In the genomic region with DNA sequence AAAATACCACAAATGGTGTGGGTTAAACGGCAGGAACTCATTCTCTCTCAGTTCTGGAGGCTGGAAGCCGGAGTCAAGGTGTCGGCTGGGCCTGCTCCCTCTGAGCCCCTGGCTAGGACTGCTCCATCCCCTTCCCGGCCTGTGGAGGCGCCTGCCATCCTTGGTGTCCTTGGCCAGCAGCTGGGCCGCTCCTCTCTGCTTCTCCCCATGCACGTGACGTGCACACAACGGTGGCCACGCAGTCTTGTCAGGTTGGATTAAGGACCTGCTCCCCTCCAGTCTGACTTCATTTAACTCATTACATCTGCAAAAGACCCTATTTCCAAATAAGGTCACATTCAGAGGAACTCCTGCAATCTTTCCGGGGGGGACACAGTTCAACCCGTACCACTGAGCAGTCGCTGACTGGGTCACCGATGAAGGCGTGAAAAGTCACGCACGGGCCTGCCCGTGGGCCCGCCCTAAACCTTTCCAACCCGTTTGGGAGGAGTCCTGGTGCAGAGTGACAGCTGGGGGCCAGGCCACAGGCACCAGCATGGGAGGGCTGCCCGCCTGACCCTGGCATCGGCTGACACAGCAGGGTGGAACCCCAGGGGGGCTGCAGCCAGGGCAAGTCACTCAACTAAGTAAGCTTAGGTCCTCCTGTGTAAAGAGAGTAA, we compare ENCODE assay signal across 1 cellular context.
TF ChIP-seq lines count a peak whose summit lies in the region.

No MANE protein-coding gene starts in this region.

TF ChIP-seq in SK-N-SH, 30 proteins besides CTCF, POLR2A, EP300 and RAD21 (continued from another document):
- TF ChIP-seq TAF1 (IDR thresholded peaks at IDR 0.05; ENCODE audit: borderline replicate concordance, low read depth, low read length): no peak
- TF ChIP-seq POLR2AphosphoS5 (IDR thresholded peaks at IDR 0.05; ENCODE audit: low read depth, low read length): no peak
- no peak for TF ChIP-seq MEF2A (IDR thresholded peaks at IDR 0.05; ENCODE audit: borderline replicate concordance, low read depth)
